In the genomic region with DNA sequence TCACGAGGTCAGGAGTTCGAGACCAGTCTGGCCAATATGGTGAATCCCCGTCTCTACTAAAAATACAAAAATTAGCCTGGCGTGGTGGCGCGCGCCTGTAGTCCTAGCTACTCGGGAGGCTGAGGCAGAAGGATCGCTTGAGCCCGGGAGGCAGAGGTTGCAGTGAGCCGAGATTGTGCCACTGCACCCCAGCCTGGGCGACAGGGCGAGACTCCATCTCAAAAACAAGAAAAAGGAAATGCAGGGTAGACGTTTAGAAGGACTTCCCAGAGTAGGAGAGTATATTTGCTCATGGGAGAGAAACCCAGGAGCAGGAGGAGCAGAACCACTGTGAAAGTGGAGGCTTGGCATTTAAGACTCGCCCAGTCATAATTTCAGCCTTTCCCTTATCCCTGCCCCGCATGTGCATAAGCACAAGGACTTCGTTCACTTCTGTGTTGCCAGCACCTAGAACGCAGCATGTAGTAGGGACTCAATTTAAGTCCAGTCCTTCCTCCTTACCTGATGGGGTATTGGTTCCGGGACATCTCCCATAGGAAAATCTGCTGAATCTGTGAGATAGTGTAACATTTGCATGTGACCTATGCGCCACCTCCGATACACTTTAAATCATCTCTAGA, we compare ENCODE assay signal across 8 cellular contexts. TPM values are rescaled to one million over a fixed set of nuclear protein-coding genes. Genes with fewer than 3 reads are reported as not detected.
DNase-seq lines count a peak whose midpoint lies in the region; ATAC-seq and TF ChIP-seq lines count a peak whose summit lies in the region.

No MANE protein-coding gene starts in this region.

- H3K4me1 Mint-ChIP-seq in CD8-positive, alpha-beta memory T cell, result peaks cover 70 to 73% (median 70%) of the 10 kb centered on the region in 3 donors
- H3K4me1 Mint-ChIP-seq in endodermal cell, result peaks cover 24% of the 10 kb centered on the region

- H3K4me3 Mint-ChIP-seq in CD8-positive, alpha-beta memory T cell, result peak overlapping the region; percentile 73 to 98 (median 79)
- peak overlapping the region; percentile 56 for H3K4me3 Mint-ChIP-seq in endodermal cell

- H3K4me3 ChIP-seq in CD8-positive, alpha-beta memory T cell (ENCODE audit: low read length), result peak overlapping the region; percentile 33
- no peak overlapping the region for H3K4me3 ChIP-seq in endodermal cell (ENCODE audit: low read length)
- no peak overlapping the region for H3K4me3 ChIP-seq in parathyroid adenoma (ENCODE audit: low read depth, low read length)

- H3K9ac ChIP-seq in endodermal cell (ENCODE audit: extremely low read depth, low read length, poor library complexity, severe bottlenecking), result no peak overlapping the region
- H3K9ac ChIP-seq in parathyroid adenoma, result no peak overlapping the region

- peak overlapping the region; percentile 74 for H3K4me2 ChIP-seq in parathyroid adenoma (ENCODE audit: low read length)

- POLR2A ChIA-PET in CD8-positive, alpha-beta memory T cell (lab: Charles Lee), result interaction anchor here (0.6 to 2.4 kb wide), 12 partner anchors 16 to 594 kb away, joined by 3 to 24 read pairs (median 6); partner anchors contain the start of gene NAXE
- POLR2A ChIA-PET in RWPE1 (lab: Yijun Ruan, JAX; ENCODE audit: low non-redundant PET), result interaction anchor here (0.6 kb wide), 1 partner anchor 77 kb away, joined by 4 read pairs; no protein-coding TSS in a partner anchor

- H3K9me3 Mint-ChIP-seq in CD8-positive, alpha-beta memory T cell, result peaks cover 0 to 2% (median 0%) of the 10 kb centered on the region in 5 donors
- peaks cover 4% of the 10 kb centered on the region for H3K9me3 Mint-ChIP-seq in endodermal cell

- DNase-seq in CD8-positive, alpha-beta memory T cell, result peak in 1 of 5 donors; percentile 41
- DNase-seq in RWPE1 (ENCODE audit: low spot score) (no peak), endodermal cell (no peak), NCI-H2196 treated with DMSO at 0.1 percent for 48 hours (lab: John Stamatoyannopoulos, UW; ENCODE audit: unreplicated experiment) (no peak)
- DNase-seq in NK-92 treated with Interleukin-12 subunit alpha and Interleukin-12 subunit beta, amount 100 ng/mL, for 24 hours (lab: John Stamatoyannopoulos, UW), result no peak
- no peak for DNase-seq in activated CD4-positive, alpha-beta T cell treated with anti-CD3 and anti-CD28 coated beads, Interleukin-2, amount 50 U/mL, for 48 hours

- peak overlapping the region; percentile 89 for H3K27ac ChIP-seq in CD8-positive, alpha-beta memory T cell (ENCODE audit: low read depth, low read length)
- H3K27ac ChIP-seq in RWPE1, result peak overlapping the region; percentile 99
- peak overlapping the region; percentile 83 for H3K27ac ChIP-seq in endodermal cell (ENCODE audit: low read depth, low read length)
- peak overlapping the region; percentile 100 for H3K27ac ChIP-seq in parathyroid adenoma

- peaks cover 0 to 7% of the 10 kb centered on the region in 2 donors for H3K27me3 Mint-ChIP-seq in CD8-positive, alpha-beta memory T cell
- H3K27me3 Mint-ChIP-seq in endodermal cell (ENCODE audit: insufficient read depth), result peaks cover 7% of the 10 kb centered on the region

- no peaks in the 10 kb centered on the region for H3K36me3 ChIP-seq in CD8-positive, alpha-beta memory T cell (ENCODE audit: insufficient read depth, low read length)
- H3K36me3 ChIP-seq in endodermal cell (ENCODE audit: control insufficient read depth, insufficient read depth, low read length) (no peaks in the 10 kb centered on the region), parathyroid adenoma (ENCODE audit: control insufficient read depth, insufficient read depth, low read length) (no peaks in the 10 kb centered on the region)

- H3K36me3 Mint-ChIP-seq in CD8-positive, alpha-beta memory T cell, result no peaks in the 10 kb centered on the region
- H3K36me3 Mint-ChIP-seq in endodermal cell (ENCODE audit: low read depth), result no peaks in the 10 kb centered on the region

- TF ChIP-seq CTCF in RWPE1 (conservative IDR thresholded peaks at IDR 0.05; ENCODE audit: low read depth), result no peak
- no peak for TF ChIP-seq CTCF in endodermal cell (conservative IDR thresholded peaks at IDR 0.05)
- no peak for TF ChIP-seq CTCF in parathyroid adenoma (IDR thresholded peaks at IDR 0.05)

- H3K27me3 ChIP-seq in CD8-positive, alpha-beta memory T cell (ENCODE audit: insufficient read depth, low read length, poor library complexity, severe bottlenecking), result no peaks in the 10 kb centered on the region
- no peaks in the 10 kb centered on the region for H3K27me3 ChIP-seq in endodermal cell (ENCODE audit: control insufficient read depth, insufficient read depth, low read length, poor library complexity, severe bottlenecking)
- H3K27me3 ChIP-seq in parathyroid adenoma (ENCODE audit: control insufficient read depth, insufficient read depth, low read length), result no peaks in the 10 kb centered on the region

- no peak for ATAC-seq in HG03196 (IDR thresholded peaks at IDR 0.05; ENCODE audit: unreplicated experiment)

- 91 to 93% methylated on average over 14 to 19 of the region's 21 CpGs for WGBS in endodermal cell (ENCODE audit: insufficient coverage in 1 of 2, insufficient read length in 1 of 2), 2 experiments

- H3K9me3 ChIP-seq in CD8-positive, alpha-beta memory T cell (ENCODE audit: low read length), result no peaks in the 10 kb centered on the region
- H3K9me3 ChIP-seq in endodermal cell (ENCODE audit: control insufficient read depth, low read length), result no peaks in the 10 kb centered on the region
- H3K9me3 ChIP-seq in parathyroid adenoma (ENCODE audit: control insufficient read depth, low read length), result no peaks in the 10 kb centered on the region

- H2AFZ ChIP-seq in parathyroid adenoma, result peak overlapping the region; percentile 82

- peak overlapping the region; percentile 98 to 100 (median 99) for H3K27ac Mint-ChIP-seq in CD8-positive, alpha-beta memory T cell
- H3K27ac Mint-ChIP-seq in endodermal cell, result peak overlapping the region; percentile 90

- H3K4me1 ChIP-seq in CD8-positive, alpha-beta memory T cell (ENCODE audit: insufficient read depth, low read length), result peaks cover 64% of the 10 kb centered on the region
- H3K4me1 ChIP-seq in endodermal cell (ENCODE audit: control insufficient read depth, insufficient read depth, low read length), result peaks cover 5% of the 10 kb centered on the region
- H3K4me1 ChIP-seq in parathyroid adenoma, result peaks cover 32% of the 10 kb centered on the region

- CTCF ChIA-PET in CD8-positive, alpha-beta memory T cell (lab: Charles Lee), result interaction anchor here (1.2 to 13.1 kb wide), 8 partner anchors 9 to 120 kb away, joined by 3 to 177 read pairs (median 6); no protein-coding TSS in a partner anchor
- CTCF ChIA-PET in RWPE1 (lab: Yijun Ruan, JAX), result no interaction called here

- H3K79me2 ChIP-seq in parathyroid adenoma, result no peaks in the 10 kb centered on the region

RNA-seq across cellular contexts. Expression of gene MEF2D, which starts 5.2 kb away (rescaled TPM):
- total RNA-seq in CD8-positive, alpha-beta memory T cell, result 10 to 100 TPM; 32.9 to 35.4 TPM
- 19.2 TPM for polyA plus RNA-seq in CD8-positive, alpha-beta memory T cell
- total RNA-seq in endodermal cell, result 10 to 100 TPM; 10.5 to 12.8 TPM
- 11.5 TPM for polyA plus RNA-seq in endodermal cell (2013, experiment 1 of 2)
- 11.3 TPM for polyA plus RNA-seq in endodermal cell (2013, experiment 2 of 2)
